Comparison of ENCODE assay signal across 8 cellular contexts in genomic region chr20:45813006-45813340, GRCh38. TPM values are rescaled to one million over a fixed set of nuclear protein-coding genes. Genes with fewer than 3 reads are reported as not detected.
DNase-seq lines count a peak whose midpoint lies in the region; ATAC-seq, FAIRE-seq and TF ChIP-seq lines count a peak whose summit lies in the region.

No MANE protein-coding gene starts in this region.

- dilution Hi-C loops in endothelial cell of umbilical vein (cut with MboI; ENCODE audit: extremely low pct_ligation_motif_present, low sequenced_read_pairs), result no loop called here

- H3K4me3 ChIP-seq in DOHH2 (ENCODE audit: low read length) (peak overlapping the region; percentile 95), OCI-LY7 (ENCODE audit: low read depth, low read length, poor library complexity, severe bottlenecking) (peak overlapping the region; percentile 82), endothelial cell of umbilical vein (replicated peaks in 1 of 3; ENCODE audit: insufficient read depth in 1 of 3, low read depth in 1 of 3, low read length in 3 of 3) (peak overlapping the region; percentile 59 to 96 (median 90)), pancreas (peak overlapping the region in 3 of 4 donors; percentile 47 to 57 (median 51))

- TF ChIP-seq POLR2A in endothelial cell of umbilical vein (IDR thresholded peaks at IDR 0.05; ENCODE audit: low read depth, low read length), result no peak

- no peak for DNase-seq in OCI-LY7 (ENCODE audit: low spot score)
- DNase-seq in endothelial cell of umbilical vein (ENCODE audit: low read depth, low spot score), result no peak
- no peak for DNase-seq in pancreas
- no peak for DNase-seq in hippocampal formation (lab: John Stamatoyannopoulos, UW)
- DNase-seq in kidney glomerular epithelial cell (lab: John Stamatoyannopoulos, UW), result no peak
- DNase-seq in dermis blood vessel endothelial cell, result no peak
- DNase-seq in NCI-H1417 treated with DMSO at 0.1 percent for 48 hours (lab: John Stamatoyannopoulos, UW), result no peak

- H3K79me2 ChIP-seq in DOHH2 (ENCODE audit: control insufficient read depth, low read length) (peaks cover 22% of the 10 kb centered on the region), OCI-LY7 (ENCODE audit: insufficient read depth, low read depth, low read length) (peaks cover 28% of the 10 kb centered on the region), endothelial cell of umbilical vein (ENCODE audit: control insufficient read depth, insufficient read depth, low read length) (peaks cover 25% of the 10 kb centered on the region)

- H4K20me1 ChIP-seq in DOHH2 (ENCODE audit: control insufficient read depth, insufficient read depth, low read depth, low read length) (peaks cover 3% of the 10 kb centered on the region; the same call in 1 of the 2 replicates), OCI-LY7 (ENCODE audit: insufficient read depth, low read length) (no peaks in the 10 kb centered on the region), endothelial cell of umbilical vein (replicated peaks; ENCODE audit: control insufficient read depth, extremely low read depth, insufficient read depth, low read length) (no peaks in the 10 kb centered on the region)

- H3K9me2 ChIP-seq in DOHH2 (replicated peaks; ENCODE audit: control insufficient read depth, low read length) (no peaks in the 10 kb centered on the region), OCI-LY7 (ENCODE audit: insufficient read depth, low read length) (no peaks in the 10 kb centered on the region)

- H3K27ac ChIP-seq in DOHH2 (ENCODE audit: low read depth, low read length), result peak overlapping the region; percentile 78
- H3K27ac ChIP-seq in OCI-LY7 (ENCODE audit: low read depth, low read length, poor library complexity, severe bottlenecking), result peak overlapping the region; percentile 79
- H3K27ac ChIP-seq in endothelial cell of umbilical vein (ENCODE audit: insufficient read depth, low read depth, low read length), result peak overlapping the region; percentile 41
- H3K27ac ChIP-seq in pancreas, result no peak overlapping the region

- TF ChIP-seq CTCF in DOHH2 (IDR thresholded peaks at IDR 0.05; ENCODE audit: low read depth, low read length, poor library complexity, severe bottlenecking), result no peak
- no peak for TF ChIP-seq CTCF in OCI-LY7 (conservative IDR thresholded peaks at IDR 0.05; ENCODE audit: low read length)
- TF ChIP-seq CTCF in endothelial cell of umbilical vein (IDR thresholded peaks at IDR 0.05; ENCODE audit: extremely low read depth in 1 of 2, insufficient read depth in 1 of 2, low read depth in 1 of 2, low read length in 2 of 2), result no peak
- TF ChIP-seq CTCF in pancreas (IDR thresholded peaks at IDR 0.05), result no peak

- POLR2A ChIA-PET in OCI-LY7 (lab: Charles Lee), result interaction anchor here (1.1 to 1.3 kb wide), 2 partner anchors 45 to 68 kb away, joined by 4 to 7 read pairs; partner anchors contain the start of gene ZSWIM1
- POLR2A ChIA-PET in endothelial cell of umbilical vein (lab: Charles Lee), result no interaction called here

- peaks cover 28% of the 10 kb centered on the region for H3F3A ChIP-seq in DOHH2 (ENCODE audit: control insufficient read depth, insufficient read depth)

- H3K4me2 ChIP-seq in DOHH2 (ENCODE audit: low read length) (peak overlapping the region; percentile 67), OCI-LY7 (ENCODE audit: low read length) (peak overlapping the region; percentile 65), endothelial cell of umbilical vein (ENCODE audit: insufficient read depth, low read length) (peak overlapping the region; percentile 91)

- H3K27me3 ChIP-seq in DOHH2 (ENCODE audit: control insufficient read depth, low read length), result no peaks in the 10 kb centered on the region
- no peaks in the 10 kb centered on the region for H3K27me3 ChIP-seq in endothelial cell of umbilical vein (ENCODE audit: control insufficient read depth in 2 of 2, insufficient read depth in 2 of 2, low read length in 2 of 2)
- H3K27me3 ChIP-seq in pancreas, result no peaks in the 10 kb centered on the region

- intact Hi-C loops in OCI-LY7 (cut with micrococcal nuclease; ENCODE audit: unreplicated experiment) (loop anchor here (5.0 kb wide), 1 partner anchor 159 kb away; the partner anchor contains the start of gene ZNF335), endothelial cell of umbilical vein (cut with micrococcal nuclease) (loop anchor here (10.0 kb wide), 2 partner anchors 272 to 552 kb away; partner anchors contain the start of gene NCOA5), pancreas (cut with DNase I) (no loop called here)

- H2AFZ ChIP-seq in OCI-LY7 (ENCODE audit: low read length) (peak overlapping the region; percentile 61; the same call in 1 of the 2 replicates), endothelial cell of umbilical vein (ENCODE audit: low read depth, low read length) (peak overlapping the region; percentile 76)

- H3K9me1 ChIP-seq in endothelial cell of umbilical vein (replicated peaks; ENCODE audit: control insufficient read depth, extremely low read depth, insufficient read depth, low read length), result no peaks in the 10 kb centered on the region

- CTCF ChIA-PET in OCI-LY7 (lab: Charles Lee; ENCODE audit: unreplicated experiment), result interaction anchor here (0.8 to 1.4 kb wide), 2 partner anchors 13 to 157 kb away, joined by 3 to 4 read pairs; no protein-coding TSS in a partner anchor
- CTCF ChIA-PET in endothelial cell of umbilical vein (lab: Charles Lee), result interaction anchor here (1.0 to 2.9 kb wide), 4 partner anchors 9 to 157 kb away, joined by 3 to 12 read pairs (median 6); no protein-coding TSS in a partner anchor

- peak overlapping the region; percentile 78 for H3K9ac ChIP-seq in endothelial cell of umbilical vein (replicated peaks; ENCODE audit: extremely low read depth, insufficient read depth, low read length)

- H3K36me3 ChIP-seq in DOHH2 (ENCODE audit: control insufficient read depth, low read length) (peaks cover 88% of the 10 kb centered on the region), OCI-LY7 (ENCODE audit: insufficient read depth, low read length) (peaks cover 94% of the 10 kb centered on the region), endothelial cell of umbilical vein (ENCODE audit: control insufficient read depth in 2 of 2, extremely low read depth in 1 of 2, insufficient read depth in 2 of 2, low read length in 2 of 2) (peaks cover 3 to 10% of the 10 kb centered on the region in 2 experiments), pancreas (peaks cover 0 to 23% (median 10%) of the 10 kb centered on the region in 3 donors)

- WGBS in pancreas, 2 donors, result 9 to 10% methylated on average over 11 of the region's 11 CpGs

- no peak for ATAC-seq in pancreas

- BruUV-seq in OCI-LY7 (replicated peaks; lab: Mats Ljungman, UMichigan), result no TSS peak
- BruUV-seq in endothelial cell of umbilical vein (replicated peaks; lab: Mats Ljungman, UMichigan), result no TSS peak

- FAIRE-seq in endothelial cell of umbilical vein (lab: Jason Lieb, UNC), result peak; percentile 60
- no peak for FAIRE-seq in pancreas (lab: Jason Lieb, UNC)

- H3K9me3 ChIP-seq in DOHH2 (ENCODE audit: control insufficient read depth, insufficient read depth, low read length) (no peaks in the 10 kb centered on the region), OCI-LY7 (ENCODE audit: low read length) (peaks cover 10% of the 10 kb centered on the region; the same call in 1 of the 2 replicates), endothelial cell of umbilical vein (replicated peaks; ENCODE audit: control insufficient read depth, insufficient read depth, low read length) (no peaks in the 10 kb centered on the region), pancreas (no peaks in the 10 kb centered on the region)

- H3K4me1 ChIP-seq in DOHH2 (ENCODE audit: control insufficient read depth, low read length), result peaks cover 13% of the 10 kb centered on the region
- H3K4me1 ChIP-seq in OCI-LY7 (ENCODE audit: insufficient read depth, low read length, poor library complexity, severe bottlenecking), result peaks cover 19% of the 10 kb centered on the region
- H3K4me1 ChIP-seq in endothelial cell of umbilical vein (ENCODE audit: control insufficient read depth, extremely low read depth, insufficient read depth, low read length), result peaks cover 17% of the 10 kb centered on the region
- peaks cover 0 to 5% (median 0%) of the 10 kb centered on the region in 3 donors for H3K4me1 ChIP-seq in pancreas

RNA-seq across cellular contexts. Expression of gene UBE2C, which starts 0.5 kb away (rescaled TPM):
- 225 and 269 TPM in 2 replicates for total RNA-seq in OCI-LY7 (2014; rRNA removed; shearing (Covaris generic))
- total RNA-seq in OCI-LY7 (2022), result 222 and 255 TPM in 2 replicates
- 108 and 129 TPM in 2 replicates for total RNA-seq in endothelial cell of umbilical vein
- 130 and 135 TPM in 2 replicates for polyA plus RNA-seq in endothelial cell of umbilical vein
- 144 and 179 TPM in 2 replicates for polyA plus RNA-seq in endothelial cell of umbilical vein (2011; cell fraction: cytosol; rRNA removed)
- polyA plus RNA-seq in endothelial cell of umbilical vein (2011; cell fraction: nucleus; rRNA removed), result 59.1 and 60.1 TPM in 2 replicates
- polyA plus RNA-seq in endothelial cell of umbilical vein (2012), result 62.6 and 120 TPM in 2 replicates
- polyA minus RNA-seq in endothelial cell of umbilical vein, result 34.7 and 40.8 TPM in 2 replicates
- polyA minus RNA-seq in endothelial cell of umbilical vein (2011; cell fraction: cytosol; rRNA and poly(A)+ RNA removed), result 96.0 TPM
- 16.3 and 25.2 TPM in 2 replicates for polyA minus RNA-seq in endothelial cell of umbilical vein (2011; cell fraction: nucleus; rRNA and poly(A)+ RNA removed)
- total RNA-seq in pancreas, result 1 to 10 TPM in 2 of 6 donors, under 1 TPM in 2, not detected in 2; 0.38 to 1.9 (median 1.4) TPM
- polyA plus RNA-seq in pancreas, result under 1 TPM; 0.31 to 0.61 TPM
- 9.9 and 30.2 TPM in 2 replicates for total RNA-seq in dermis blood vessel endothelial cell

RNA-seq across cellular contexts. Expression of gene TNNC2, which starts 14.1 kb away (rescaled TPM):
- total RNA-seq in OCI-LY7 (2014; rRNA removed; shearing (Covaris generic)), result not detected in 2 replicates
- total RNA-seq in OCI-LY7 (2022) (not detected in 2 replicates), endothelial cell of umbilical vein (not detected in 2 replicates), pancreas (not detected), dermis blood vessel endothelial cell (not detected in 2 replicates)
- polyA plus RNA-seq in endothelial cell of umbilical vein (0.19 and 0.26 TPM in 2 replicates), pancreas (1 to 10 TPM; 1.2 to 4.0 TPM)
- 0.16 and 0.22 TPM in 2 replicates for polyA plus RNA-seq in endothelial cell of umbilical vein (2011; cell fraction: cytosol; rRNA removed)
- polyA plus RNA-seq in endothelial cell of umbilical vein (2011; cell fraction: nucleus; rRNA removed), result 0.76 and 1.1 TPM in 2 replicates
- polyA plus RNA-seq in endothelial cell of umbilical vein (2012), result not detected in 2 replicates
- polyA minus RNA-seq in endothelial cell of umbilical vein, result not detected in 2 replicates
- not detected for polyA minus RNA-seq in endothelial cell of umbilical vein (2011; cell fraction: cytosol; rRNA and poly(A)+ RNA removed)
- not detected in 2 replicates for polyA minus RNA-seq in endothelial cell of umbilical vein (2011; cell fraction: nucleus; rRNA and poly(A)+ RNA removed)

RNA-seq across cellular contexts. Expression of gene SNX21, which starts 20.6 kb away (rescaled TPM):
- 0.49 and 0.79 TPM in 2 replicates for total RNA-seq in OCI-LY7 (2014; rRNA removed; shearing (Covaris generic))
- total RNA-seq in OCI-LY7 (2022), result 0.49 and 1.1 TPM in 2 replicates
- 11.9 and 14.9 TPM in 2 replicates for total RNA-seq in endothelial cell of umbilical vein
- polyA plus RNA-seq in endothelial cell of umbilical vein, result 11.6 and 14.8 TPM in 2 replicates
- 7.3 and 9.8 TPM in 2 replicates for polyA plus RNA-seq in endothelial cell of umbilical vein (2011; cell fraction: cytosol; rRNA removed)
- polyA plus RNA-seq in endothelial cell of umbilical vein (2011; cell fraction: nucleus; rRNA removed), result 12.0 and 14.0 TPM in 2 replicates
- 7.8 and 9.5 TPM in 2 replicates for polyA plus RNA-seq in endothelial cell of umbilical vein (2012)
- polyA minus RNA-seq in endothelial cell of umbilical vein, result 4.9 and 7.1 TPM in 2 replicates
- 4.9 TPM for polyA minus RNA-seq in endothelial cell of umbilical vein (2011; cell fraction: cytosol; rRNA and poly(A)+ RNA removed)
- polyA minus RNA-seq in endothelial cell of umbilical vein (2011; cell fraction: nucleus; rRNA and poly(A)+ RNA removed), result 5.7 and 9.9 TPM in 2 replicates
- 1 to 10 TPM; 4.6 to 8.9 (median 5.9) TPM for total RNA-seq in pancreas
- polyA plus RNA-seq in pancreas, result 10 to 100 TPM; 11.3 to 22.6 TPM
- total RNA-seq in dermis blood vessel endothelial cell, result 22.6 and 35.7 TPM in 2 replicates

RNA-seq across cellular contexts. Expression of gene DNTTIP1, which starts 21.2 kb away (rescaled TPM):
- 25.8 and 30.5 TPM in 2 replicates for total RNA-seq in OCI-LY7 (2014; rRNA removed; shearing (Covaris generic))
- total RNA-seq in OCI-LY7 (2022) (38.7 and 38.8 TPM in 2 replicates), endothelial cell of umbilical vein (31.9 and 33.7 TPM in 2 replicates), pancreas (10 to 100 TPM in 3 of 6 donors, 1 to 10 TPM in 3; 7.4 to 15.3 (median 8.9) TPM), dermis blood vessel endothelial cell (9.2 and 13.8 TPM in 2 replicates)
- polyA plus RNA-seq in endothelial cell of umbilical vein (38.4 and 40.5 TPM in 2 replicates), pancreas (10 to 100 TPM; 15.5 to 22.0 TPM)
- 58.7 and 59.8 TPM in 2 replicates for polyA plus RNA-seq in endothelial cell of umbilical vein (2011; cell fraction: cytosol; rRNA removed)
- 30.0 and 30.5 TPM in 2 replicates for polyA plus RNA-seq in endothelial cell of umbilical vein (2011; cell fraction: nucleus; rRNA removed)
- 37.7 and 37.9 TPM in 2 replicates for polyA plus RNA-seq in endothelial cell of umbilical vein (2012)
- polyA minus RNA-seq in endothelial cell of umbilical vein, result 15.7 and 26.0 TPM in 2 replicates
- polyA minus RNA-seq in endothelial cell of umbilical vein (2011; cell fraction: cytosol; rRNA and poly(A)+ RNA removed), result 27.0 TPM
- polyA minus RNA-seq in endothelial cell of umbilical vein (2011; cell fraction: nucleus; rRNA and poly(A)+ RNA removed), result 7.4 and 8.7 TPM in 2 replicates

RNA-seq across cellular contexts. Expression of gene WFDC3, which starts 21.3 kb away (rescaled TPM):
- not detected in 2 replicates for total RNA-seq in OCI-LY7 (2014; rRNA removed; shearing (Covaris generic))
- not detected in 2 replicates for total RNA-seq in OCI-LY7 (2022)
- not detected in 2 replicates for total RNA-seq in endothelial cell of umbilical vein
- 0.39 TPM in 1 of 2 replicates, not detected in the other for polyA plus RNA-seq in endothelial cell of umbilical vein
- 0.13 and 0.21 TPM in 2 replicates for polyA plus RNA-seq in endothelial cell of umbilical vein (2011; cell fraction: cytosol; rRNA removed)
- not detected in 2 replicates for polyA plus RNA-seq in endothelial cell of umbilical vein (2011; cell fraction: nucleus; rRNA removed)
- not detected in 2 replicates for polyA plus RNA-seq in endothelial cell of umbilical vein (2012)
- polyA minus RNA-seq in endothelial cell of umbilical vein, result not detected in 2 replicates
- polyA minus RNA-seq in endothelial cell of umbilical vein (2011; cell fraction: cytosol; rRNA and poly(A)+ RNA removed), result not detected
- not detected in 2 replicates for polyA minus RNA-seq in endothelial cell of umbilical vein (2011; cell fraction: nucleus; rRNA and poly(A)+ RNA removed)
- under 1 TPM in 4 of 6 donors, not detected in 2; 0.35 to 0.81 (median 0.48) TPM for total RNA-seq in pancreas
- polyA plus RNA-seq in pancreas, result 1 to 10 TPM in 1 of 2 donors, under 1 TPM in 1; 0.95 to 1.8 TPM
- total RNA-seq in dermis blood vessel endothelial cell, result not detected in 2 replicates

Comparison
In these comparisons a context has a peak if more than half of its experiments do, and no peak if none do; other contexts are left out.
1. H3K27ac ChIP-seq: peak in DOHH2 (single experiment), OCI-LY7 (single experiment) and endothelial cell of umbilical vein (single experiment); none in pancreas (0 of 4).
2. intact Hi-C loops: an anchor here in OCI-LY7 (5.0 kb wide) and endothelial cell of umbilical vein (10.0 kb wide); none called in pancreas.
3. Peak in every context shown above with its lines, with median percentiles within 50 percentile points of each other: H3K4me2 ChIP-seq and H3K4me3 ChIP-seq.